ENCODE assay signal across 15 cellular contexts in the genomic region with DNA sequence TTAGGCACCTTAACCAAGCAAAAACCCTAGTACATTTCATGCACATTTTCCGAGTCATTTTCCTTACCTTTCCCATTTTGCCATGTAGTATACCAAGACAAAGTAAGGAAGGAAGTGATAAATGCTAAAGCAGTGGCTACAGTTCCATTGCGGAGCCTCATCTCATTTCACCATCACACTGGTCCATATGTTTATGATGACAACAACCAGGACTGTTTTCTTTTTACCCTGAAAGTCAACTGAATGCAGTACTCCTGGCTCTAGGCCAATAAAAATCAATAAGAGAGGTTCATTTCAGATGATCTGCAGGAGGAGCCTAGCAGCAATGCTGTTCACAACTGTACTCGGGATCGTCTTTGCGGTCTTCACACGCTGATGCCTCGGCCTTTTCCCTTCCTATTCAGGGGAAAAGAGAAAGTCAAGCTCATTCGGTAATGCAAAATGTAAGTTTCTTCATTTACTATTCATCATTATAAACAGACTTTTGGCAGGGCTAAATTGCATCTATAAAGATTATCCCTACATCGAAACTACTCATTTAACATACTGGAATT. TPM values are rescaled to one million over a fixed set of nuclear protein-coding genes. Genes with fewer than 3 reads are reported as not detected.
A peak's percentile ranks its signal among the peaks of the same experiment; 100 is the strongest.
DNase-seq lines count a peak whose midpoint lies in the region; ATAC-seq lines count a peak whose summit lies in the region.
"Had no signal": no experiment of that assay in that cellular context is flagged by ENCODE, and none has a peak within 500 bp of the region (broad histone marks: within the 10 kb centered on the region; RNA-seq: fewer than 3 reads in every experiment).

No MANE protein-coding gene starts in this region.

- peak overlapping the region; percentile 91 for H3K27ac Mint-ChIP-seq in activated naive CD4-positive, alpha-beta T cell treated with anti-CD3 and anti-CD28 coated beads, Interleukin-2, amount 50 U/mL, for 24 hours
- H3K27ac Mint-ChIP-seq in stimulated activated naive CD8-positive, alpha-beta T cell treated with anti-CD3 and anti-CD28 coated beads, Interleukin-15, amount 100 ng/mL, for 72 hours, result peak overlapping the region in 1 of 2 donors; percentile 72

- H3K9me3 Mint-ChIP-seq in activated naive CD4-positive, alpha-beta T cell treated with anti-CD3 and anti-CD28 coated beads, Interleukin-2, amount 50 U/mL, for 24 hours, result no peaks in the 10 kb centered on the region
- H3K9me3 Mint-ChIP-seq in stimulated activated naive CD8-positive, alpha-beta T cell treated with anti-CD3 and anti-CD28 coated beads, Interleukin-15, amount 100 ng/mL, for 72 hours, result no peaks in the 10 kb centered on the region

- peaks cover 15% of the 10 kb centered on the region for H3K36me3 Mint-ChIP-seq in activated naive CD4-positive, alpha-beta T cell treated with anti-CD3 and anti-CD28 coated beads, Interleukin-2, amount 50 U/mL, for 24 hours

- H3K4me1 Mint-ChIP-seq in activated naive CD4-positive, alpha-beta T cell treated with anti-CD3 and anti-CD28 coated beads, Interleukin-2, amount 50 U/mL, for 24 hours, result peaks cover 64% of the 10 kb centered on the region
- H3K4me1 Mint-ChIP-seq in stimulated activated naive CD8-positive, alpha-beta T cell treated with anti-CD3 and anti-CD28 coated beads, Interleukin-15, amount 100 ng/mL, for 72 hours, result peaks cover 67% of the 10 kb centered on the region

- H3K4me3 Mint-ChIP-seq in activated naive CD4-positive, alpha-beta T cell treated with anti-CD3 and anti-CD28 coated beads, Interleukin-2, amount 50 U/mL, for 24 hours, result peak overlapping the region; percentile 74
- H3K4me3 Mint-ChIP-seq in stimulated activated naive CD8-positive, alpha-beta T cell treated with anti-CD3 and anti-CD28 coated beads, Interleukin-15, amount 100 ng/mL, for 72 hours, result peak overlapping the region; percentile 76 to 82

- DNase-seq in activated naive CD4-positive, alpha-beta T cell (lab: John Stamatoyannopoulos, UW), result no peak
- DNase-seq in NCI-H69 (lab: John Stamatoyannopoulos, UW) (peak; percentile 11), dermis blood vessel endothelial cell (peak; percentile 64), NCI-H2171 treated with DMSO at 0.1 percent for 48 hours (lab: John Stamatoyannopoulos, UW) (no peak)
- DNase-seq in stimulated activated naive CD8-positive, alpha-beta T cell treated with anti-CD3 and anti-CD28 coated beads, Interleukin-15, amount 100 ng/mL, for 72 hours, result no peak
- no peak for DNase-seq in stimulated activated naive CD4-positive, alpha-beta T cell treated with Interleukin-2 at 50 U/mL for 16 hours (lab: John Stamatoyannopoulos, UW)
- DNase-seq: AML-193; central memory CD4-positive, alpha-beta T cell; EL; midbrain; NCI-H510A treated with DMSO at 0.1 percent for 48 hours; Right ventricle myocardium superior; stimulated activated CD4-positive, alpha-beta T cell treated with anti-CD3 and anti-CD28 coated beads, Interleukin-4, amount 100 ng/mL, for 1 hour had no signal

- no peaks in the 10 kb centered on the region for H3K27me3 Mint-ChIP-seq in activated naive CD4-positive, alpha-beta T cell treated with anti-CD3 and anti-CD28 coated beads, Interleukin-2, amount 50 U/mL, for 24 hours
- H3K27me3 Mint-ChIP-seq in stimulated activated naive CD8-positive, alpha-beta T cell treated with anti-CD3 and anti-CD28 coated beads, Interleukin-15, amount 100 ng/mL, for 72 hours, result no peaks in the 10 kb centered on the region

- no peak for ATAC-seq in stimulated activated naive CD8-positive, alpha-beta T cell treated with anti-CD3 and anti-CD28 coated beads, Interleukin-15, amount 100 ng/mL, for 72 hours
- no peak for ATAC-seq in GM19467 (IDR thresholded peaks at IDR 0.05; ENCODE audit: unreplicated experiment)

RNA-seq across cellular contexts. Expression of gene MGAT4A, which starts 4.7 kb away (rescaled TPM):
- 58.0 and 89.5 TPM in 2 replicates for total RNA-seq in dermis blood vessel endothelial cell

Comparison
In these comparisons a context has a peak if more than half of its experiments do, and no peak if none do; other contexts are left out.
1. DNase-seq: peak in NCI-H69 (single experiment) and dermis blood vessel endothelial cell (single experiment); none in activated naive CD4-positive, alpha-beta T cell (0 of 4), stimulated activated naive CD8-positive, alpha-beta T cell treated with anti-CD3 and anti-CD28 coated beads, Interleukin-15, amount 100 ng/mL, for 72 hours (0 of 2), stimulated activated naive CD4-positive, alpha-beta T cell treated with Interleukin-2 at 50 U/mL for 16 hours (single experiment) and NCI-H2171 treated with DMSO at 0.1 percent for 48 hours (single experiment).